Comparison of ENCODE assay signal across 7 cellular contexts in the genomic region with DNA sequence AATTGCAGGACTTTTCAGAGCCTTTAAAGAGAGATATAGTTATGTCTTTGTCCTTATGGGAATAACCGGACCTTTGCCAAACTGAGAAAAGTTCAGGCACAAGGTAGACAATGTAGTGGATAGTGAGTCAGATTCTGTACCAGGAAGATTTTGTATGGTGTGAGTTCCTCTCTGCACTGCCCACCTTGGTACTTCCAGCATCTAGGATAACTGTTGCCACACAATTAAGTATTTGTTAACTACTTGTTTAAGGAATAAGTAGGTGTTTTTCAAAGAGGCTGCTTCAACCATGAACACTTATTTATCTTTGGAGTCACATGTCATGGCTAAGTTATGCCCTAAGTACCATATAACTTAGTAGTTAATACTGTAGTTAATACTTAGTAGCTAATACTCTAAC.
"Had no signal": no experiment of that assay in that cellular context is flagged by ENCODE, and none has a peak within 500 bp of the region (broad histone marks: within the 10 kb centered on the region; RNA-seq: fewer than 3 reads in every experiment).

No MANE protein-coding gene starts in this region.

- H3K9ac ChIP-seq: GM23248 had no signal

- H3K36me3 ChIP-seq: HAP-1 had no signal

- H3K4me1 ChIP-seq: HAP-1 had no signal

- H3K27ac ChIP-seq: GM23248 had no signal

- ATAC-seq: HCT116, K562 had no signal

- H2AFZ ChIP-seq: GM23248 had no signal

- H3K9me3 ChIP-seq: HAP-1 had no signal

- H3K4me3 ChIP-seq: GM23248, HAP-1, K562 had no signal

- DNase-seq: GM23248, H7, Kasumi-1, KG1 had no signal
